In genomic region chr6:154277578-154278128, GRCh38 we compare ENCODE assay signal across 8 cellular contexts.
DNase-seq lines count a peak whose midpoint lies in the region; ATAC-seq and TF ChIP-seq lines count a peak whose summit lies in the region.

No MANE protein-coding gene starts in this region.

- H3K4me1 Mint-ChIP-seq in endodermal cell: no peaks in the 10 kb centered on the region

- ATAC-seq in GM18907 (IDR thresholded peaks at IDR 0.05; ENCODE audit: unreplicated experiment) (peak; percentile 48), GM19328 (IDR thresholded peaks at IDR 0.05; ENCODE audit: unreplicated experiment) (no peak)

- peak overlapping the region; percentile 43 for H3K4me2 ChIP-seq in PC-9

- 0 out of 2 replicates have a peak, but pooled peaks have one; percentile 11 for TF ChIP-seq CTCF in PC-9 (conservative IDR thresholded peaks at IDR 0.05)
- peak; percentile 4 for TF ChIP-seq CTCF in endodermal cell (conservative IDR thresholded peaks at IDR 0.05)

- POLR2A ChIA-PET in PC-9 (lab: Charles Lee; ENCODE audit: unreplicated experiment): interaction anchor here (0.6 kb wide), 1 partner anchor 11 kb away, joined by 3 read pairs; no protein-coding TSS in a partner anchor

- H3K9ac ChIP-seq in endodermal cell (ENCODE audit: extremely low read depth, low read length, poor library complexity, severe bottlenecking): no peak overlapping the region

- H4K20me1 ChIP-seq in PC-9 (ENCODE audit: insufficient read depth): no peaks in the 10 kb centered on the region

- H3K9me3 ChIP-seq in PC-9 (ENCODE audit: insufficient read depth, low read depth) (no peaks in the 10 kb centered on the region), endodermal cell (ENCODE audit: control insufficient read depth, low read length) (no peaks in the 10 kb centered on the region)

- H3K9me3 Mint-ChIP-seq in endodermal cell: peaks cover 2% of the 10 kb centered on the region

- H3K27ac ChIP-seq in ACC112 (ENCODE audit: low read depth, low read length) (no peak overlapping the region), PC-9 (no peak overlapping the region), endodermal cell (ENCODE audit: low read depth, low read length) (no peak overlapping the region)

- no peak overlapping the region for H3K4me3 Mint-ChIP-seq in endodermal cell

- H3F3A ChIP-seq in PC-9 (ENCODE audit: insufficient read depth, low read depth): no peaks in the 10 kb centered on the region

- no peaks in the 10 kb centered on the region for H3K27me3 ChIP-seq in ACC112 (ENCODE audit: insufficient read depth, low read length)
- H3K27me3 ChIP-seq in PC-9 (ENCODE audit: insufficient read depth, low read depth): no peaks in the 10 kb centered on the region
- H3K27me3 ChIP-seq in endodermal cell (ENCODE audit: control insufficient read depth, insufficient read depth, low read length, poor library complexity, severe bottlenecking): no peaks in the 10 kb centered on the region

- H3K36me3 ChIP-seq in ACC112 (ENCODE audit: insufficient read depth, low read length) (no peaks in the 10 kb centered on the region), PC-9 (ENCODE audit: low read depth) (no peaks in the 10 kb centered on the region), endodermal cell (ENCODE audit: control insufficient read depth, insufficient read depth, low read length) (no peaks in the 10 kb centered on the region)

- no peaks in the 10 kb centered on the region for H3K9me2 ChIP-seq in PC-9 (ENCODE audit: insufficient read depth)

- BruUV-seq in PC-9 (replicated peaks; lab: Mats Ljungman, UMichigan): no TSS peak

- no peak for DNase-seq in PC-9
- no peak for DNase-seq in endodermal cell
- DNase-seq in NK-92 treated with Interleukin-12 subunit alpha and Interleukin-12 subunit beta, amount 100 ng/mL, for 24 hours (lab: John Stamatoyannopoulos, UW): no peak
- no peak for DNase-seq in effector CD4-positive, alpha-beta T cell
- DNase-seq in cortex of kidney (lab: John Stamatoyannopoulos, UW): no peak

- peaks cover 2% of the 10 kb centered on the region for H3K36me3 Mint-ChIP-seq in endodermal cell (ENCODE audit: low read depth)

- intact Hi-C loops in PC-9 (cut with micrococcal nuclease; ENCODE audit: unreplicated experiment): loop anchor here (5.0 kb wide), 1 partner anchor 120 kb away; no protein-coding TSS in a partner anchor

- H2AFZ ChIP-seq in ACC112 (ENCODE audit: low read length, unreplicated experiment) (peak overlapping the region; percentile 91), PC-9 (no peak overlapping the region)

- CTCF ChIA-PET in PC-9 (lab: Charles Lee): no interaction called here

- H3K27me3 Mint-ChIP-seq in endodermal cell (ENCODE audit: insufficient read depth): no peaks in the 10 kb centered on the region

- H3K4me1 ChIP-seq in ACC112 (ENCODE audit: control insufficient read depth, insufficient read depth, low read length, unreplicated experiment) (no peaks in the 10 kb centered on the region), PC-9 (replicated peaks; ENCODE audit: insufficient read depth) (no peaks in the 10 kb centered on the region), endodermal cell (ENCODE audit: control insufficient read depth, insufficient read depth, low read length) (no peaks in the 10 kb centered on the region)

- no peaks in the 10 kb centered on the region for H3K79me2 ChIP-seq in ACC112 (ENCODE audit: control insufficient read depth, insufficient read depth, low read length, unreplicated experiment)
- H3K79me2 ChIP-seq in PC-9 (ENCODE audit: low read depth): no peaks in the 10 kb centered on the region

- 71 to 93% methylated on average over 1 to 7 of the region's 7 CpGs for WGBS in endodermal cell (ENCODE audit: insufficient coverage in 1 of 2, insufficient read length in 1 of 2), 2 experiments

- no peak overlapping the region for H3K27ac Mint-ChIP-seq in endodermal cell

- H3K4me3 ChIP-seq in ACC112 (ENCODE audit: low read depth, low read length) (peak overlapping the region; percentile 64), PC-9 (no peak overlapping the region), endodermal cell (ENCODE audit: low read length) (no peak overlapping the region)
